Comparison of ENCODE assay signal across 8 cellular contexts in the genomic region with DNA sequence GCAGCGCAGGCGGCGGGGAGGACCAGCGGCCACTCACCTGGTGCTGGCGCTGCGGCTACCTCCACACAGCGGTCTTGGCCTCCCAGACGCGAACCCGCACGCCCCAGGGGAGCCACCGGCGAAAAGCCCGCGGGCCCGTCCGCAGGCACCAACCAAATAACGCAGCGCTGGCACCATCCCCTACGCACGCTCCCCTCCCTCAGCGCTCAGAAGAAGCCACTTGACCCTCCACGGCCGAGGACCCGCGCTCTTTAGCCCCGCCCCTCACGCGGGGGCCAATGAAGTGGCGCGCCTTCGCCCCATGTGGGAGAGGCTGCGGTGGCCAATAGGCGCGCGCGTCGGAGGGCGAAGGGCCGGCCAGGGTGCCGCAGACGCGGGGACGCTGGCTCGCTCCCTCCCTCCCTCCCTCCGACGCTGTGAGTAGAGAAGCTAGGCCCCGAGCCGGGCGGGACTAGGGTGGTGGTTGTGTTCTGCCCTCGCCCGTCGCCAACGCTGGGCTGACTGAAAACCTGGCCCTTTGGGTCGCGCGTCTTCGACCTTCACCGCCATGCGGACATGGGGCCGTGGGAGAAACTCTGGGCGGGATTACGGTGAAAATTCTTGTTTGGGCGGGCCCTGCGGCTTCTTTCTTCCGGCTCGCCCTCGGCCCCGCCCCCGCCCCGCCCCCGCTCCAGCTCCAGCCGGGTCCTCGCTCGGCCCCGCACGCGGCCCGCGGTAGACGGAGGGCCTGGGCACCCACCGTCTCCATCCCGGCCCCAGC. TPM values are rescaled to one million over a fixed set of nuclear protein-coding genes. Genes with fewer than 3 reads are reported as not detected.
DNase-seq lines count a peak whose midpoint lies in the region; TF ChIP-seq lines count a peak whose summit lies in the region.

A gene with protein sequence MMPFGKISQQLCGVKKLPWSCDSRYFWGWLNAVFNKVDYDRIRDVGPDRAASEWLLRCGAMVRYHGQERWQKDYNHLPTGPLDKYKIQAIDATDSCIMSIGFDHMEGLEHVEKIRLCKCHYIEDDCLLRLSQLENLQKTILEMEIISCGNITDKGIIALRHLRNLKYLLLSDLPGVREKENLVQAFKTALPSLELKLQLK (plus strand): TSS at position 351 of the 760 bp plus-strand sequence. CDS start 9,164 bp downstream, outside the sequence.
A gene (minus strand): TSS at position 256 of the 760 bp plus-strand sequence. CDS start 79 bp downstream, at position 177.

- peak within 1 kb of the TSS; percentile 80 to 92 (median 83) for H3K9ac ChIP-seq in subcutaneous abdominal adipose tissue (ENCODE audit: low read length in 5 of 5)

- H3K27ac ChIP-seq in subcutaneous abdominal adipose tissue (ENCODE audit: low read depth, low read length): peak within 1 kb of the TSS; percentile 90

- no peaks in the 10 kb centered on the region for H3K27me3 ChIP-seq in HAP-1 (ENCODE audit: low read depth)
- H3K27me3 ChIP-seq in MG63: no peaks in the 10 kb centered on the region
- no peaks in the 10 kb centered on the region for H3K27me3 ChIP-seq in neuron (ENCODE audit: insufficient read depth, low read length)
- H3K27me3 ChIP-seq in subcutaneous abdominal adipose tissue (ENCODE audit: control insufficient read depth in 5 of 5, insufficient read depth in 4 of 5, low read length in 5 of 5): no peaks in the 10 kb centered on the region

- peaks cover 9% of the 10 kb centered on the region for H3K4me1 ChIP-seq in HAP-1
- H3K4me1 ChIP-seq in neuron (ENCODE audit: insufficient read depth, low read length): peaks cover 10% of the 10 kb centered on the region
- H3K4me1 ChIP-seq in subcutaneous abdominal adipose tissue (ENCODE audit: control insufficient read depth in 5 of 5, insufficient read depth in 5 of 5, low read length in 5 of 5): peaks cover 5 to 21% (median 20%) of the 10 kb centered on the region in 5 donors

- H2AFZ ChIP-seq in neuron (ENCODE audit: low read depth, low read length): peak within 1 kb of the TSS; percentile 71

- H3K4me3 ChIP-seq in HAP-1 (peak within 1 kb of the TSS; percentile 72), MG63 (peak within 1 kb of the TSS; percentile 82), foreskin fibroblast (ENCODE audit: low read depth in 1 of 2, low read length in 2 of 2) (peak within 1 kb of the TSS; percentile 80 to 90), neuron (ENCODE audit: low read length) (peak within 1 kb of the TSS; percentile 63), subcutaneous abdominal adipose tissue (ENCODE audit: low read depth in 1 of 5, low read length in 5 of 5) (peak within 1 kb of the TSS; percentile 90 to 97 (median 95))

- DNase-seq in G401 (ENCODE audit: low spot score) (peak; percentile 96), HAP-1 (ENCODE audit: low spot score in 2 of 2) (peak; percentile 91 to 97), MG63 (peak; percentile 89), SIG-M5 (lab: John Stamatoyannopoulos, UW) (peak; percentile 49), activated gamma-delta T cell (lab: John Stamatoyannopoulos, UW) (peak; percentile 86), foreskin fibroblast (peak; percentile 92 to 97)

- TF ChIP-seq CTCF in foreskin fibroblast (IDR thresholded peaks at IDR 0.05; ENCODE audit: low read depth, low read length): no peak

- no peaks in the 10 kb centered on the region; the same call in 1 of the 2 replicates for H3K36me3 ChIP-seq in HAP-1 (replicated peaks)
- H3K36me3 ChIP-seq in MG63: no peaks in the 10 kb centered on the region
- H3K36me3 ChIP-seq in neuron (ENCODE audit: insufficient read depth, low read length): peaks cover 5% of the 10 kb centered on the region
- peaks cover 0 to 4% (median 0%) of the 10 kb centered on the region in 5 donors for H3K36me3 ChIP-seq in subcutaneous abdominal adipose tissue (ENCODE audit: control insufficient read depth in 5 of 5, insufficient read depth in 5 of 5, low read length in 5 of 5)

- H3K9me3 ChIP-seq in HAP-1 (peaks cover 3% of the 10 kb centered on the region; the same call in 1 of the 2 replicates), MG63 (no peaks in the 10 kb centered on the region), neuron (ENCODE audit: low read length) (no peaks in the 10 kb centered on the region), subcutaneous abdominal adipose tissue (ENCODE audit: control insufficient read depth in 5 of 5, low read length in 5 of 5) (no peaks in the 10 kb centered on the region)

- in situ Hi-C loops in G401 (cut with HindIII; ENCODE audit: low sequenced_read_pairs) (no loop called here), HAP-1 (cut with MboI; ENCODE audit: low sequenced_read_pairs) (no loop called here)

RNA-seq across cellular contexts. Expression of the first gene that starts in this region (rescaled TPM):
- total RNA-seq in G401 (2014; rRNA removed; shearing (Covaris generic)): 8.8 and 31.0 TPM in 2 replicates
- total RNA-seq in MG63 (2014; rRNA removed; shearing (Covaris generic); ENCODE audit: low replicate concordance): 4.6 and 6.4 TPM in 2 replicates

RNA-seq across cellular contexts. Expression of the second gene that starts in this region (rescaled TPM):
- 23.0 and 31.6 TPM in 2 replicates for total RNA-seq in G401 (2014; rRNA removed; shearing (Covaris generic))
- total RNA-seq in MG63 (2014; rRNA removed; shearing (Covaris generic); ENCODE audit: low replicate concordance): 10.4 and 12.5 TPM in 2 replicates

Comparison
In these comparisons a context has a peak if more than half of its experiments do, and no peak if none do; other contexts are left out.
1. Peak in every context shown above with its lines: DNase-seq, H3K4me3 ChIP-seq and H3K27ac ChIP-seq.